8 cellular contexts compared by ENCODE assay signal in the genomic region with DNA sequence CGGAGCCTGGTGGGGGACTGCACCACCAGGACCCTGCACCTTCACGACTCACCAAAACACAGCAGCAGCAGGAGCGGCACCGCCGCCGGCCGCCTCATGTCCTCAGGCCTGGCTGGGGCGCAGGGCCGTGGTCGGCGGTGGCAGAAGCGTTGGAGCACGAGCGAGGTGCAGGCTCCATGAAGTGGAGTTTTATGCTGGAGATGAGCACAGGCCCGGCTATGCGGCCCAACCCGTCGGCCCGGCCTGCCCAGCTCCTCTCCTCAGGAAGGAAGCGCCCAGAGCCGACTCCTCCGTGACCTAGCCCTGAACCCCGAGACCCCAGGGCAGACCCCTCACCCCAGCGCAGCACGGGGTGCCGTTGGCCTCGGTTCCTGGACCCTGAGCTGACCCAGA. TPM values are rescaled to one million over a fixed set of nuclear protein-coding genes. Genes with fewer than 3 reads are reported as not detected.
DNase-seq lines count a peak whose midpoint lies in the region; ATAC-seq, FAIRE-seq and TF ChIP-seq lines count a peak whose summit lies in the region.

A gene (minus strand): TSS at position 162 of the 393 bp plus-strand sequence. CDS start 64 bp downstream, at position 98.

- H2AK5ac ChIP-seq in H9 (ENCODE audit: insufficient read length, low read length) = no peak within 1 kb of the TSS

- no peaks in the 10 kb centered on the region; the same call in 1 of the 2 replicates for H3K4me1 ChIP-seq in H9 (ENCODE audit: insufficient read depth, low read length)
- H3K4me1 ChIP-seq in right cardiac atrium (ENCODE audit: control insufficient read depth, insufficient read depth, low read length) = no peaks in the 10 kb centered on the region
- peaks cover 10 to 18% (median 16%) of the 10 kb centered on the region in 3 donors for H3K4me1 ChIP-seq in skeletal muscle tissue (ENCODE audit: control insufficient read depth in 3 of 3, insufficient read depth in 3 of 3, low read length in 3 of 3)

- no peak within 1 kb of the TSS for H3T11ph ChIP-seq in H9 (ENCODE audit: low read length)

- H2BK120ac ChIP-seq in H9 (ENCODE audit: low read depth, low read length, poor library complexity, severe bottlenecking) = no peak within 1 kb of the TSS

- H3K4me3 ChIP-seq in right cardiac atrium (ENCODE audit: low read length) (peak within 1 kb of the TSS; percentile 75), skeletal muscle tissue (ENCODE audit: low read length in 3 of 3) (peak within 1 kb of the TSS in 2 of 3 donors; percentile 46 to 61)

- H3K79me1 ChIP-seq in H9 (ENCODE audit: insufficient read depth, low read depth, low read length, poor library complexity, severe bottlenecking) = no peaks in the 10 kb centered on the region

- H3K9ac ChIP-seq in H9 (ENCODE audit: extremely low read depth, insufficient read length, low read length) (no peak within 1 kb of the TSS), skeletal muscle tissue (ENCODE audit: low read depth in 1 of 3, low read length in 3 of 3) (peak within 1 kb of the TSS; percentile 20 to 76 (median 70))

- H3K4me2 ChIP-seq in H9 (ENCODE audit: insufficient read depth, insufficient read length, low read length) = peak within 1 kb of the TSS; percentile 13

- H4K5ac ChIP-seq in H9 (ENCODE audit: insufficient read length, low read depth, low read length) = no peak within 1 kb of the TSS

- H4K91ac ChIP-seq in H9 (ENCODE audit: insufficient read length, low read depth, low read length) = no peak within 1 kb of the TSS

- H2BK12ac ChIP-seq in H9 (ENCODE audit: insufficient read length, low read depth, low read length) = no peak within 1 kb of the TSS

- H3K27me3 ChIP-seq in H9 (ENCODE audit: insufficient read depth, low read length) = no peaks in the 10 kb centered on the region
- no peaks in the 10 kb centered on the region for H3K27me3 ChIP-seq in right cardiac atrium (ENCODE audit: control insufficient read depth, insufficient read depth)
- H3K27me3 ChIP-seq in skeletal muscle tissue (ENCODE audit: control insufficient read depth in 3 of 3, insufficient read depth in 3 of 3, low read length in 3 of 3) = peaks cover 3 to 23% (median 8%) of the 10 kb centered on the region in 3 donors

- no peak within 1 kb of the TSS for H2BK15ac ChIP-seq in H9 (ENCODE audit: low read depth, low read length)

- H3K27me3 Mint-ChIP-seq in H9 (ENCODE audit: low read depth) (peaks cover 4% of the 10 kb centered on the region), activated B cell treated with CpG ODN at 0.5 μM for 24 hours (peaks cover 6% of the 10 kb centered on the region)

- peak within 1 kb of the TSS; percentile 63 for H3K18ac ChIP-seq in H9 (ENCODE audit: insufficient read length, low read depth, low read length)

- no peak for FAIRE-seq in GM19239 (lab: Jason Lieb, UNC)

- no peaks in the 10 kb centered on the region for H3K23me2 ChIP-seq in H9 (ENCODE audit: insufficient read length, low read depth, low read length, poor library complexity, severe bottlenecking)

- no peak within 1 kb of the TSS for H2BK20ac ChIP-seq in H9 (ENCODE audit: low read depth, low read length, poor library complexity, severe bottlenecking)

- H3K27ac Mint-ChIP-seq in H9 (peak within 1 kb of the TSS; percentile 40 to 92 (median 89); a peak in 4 of 7 replicates), activated B cell treated with CpG ODN at 0.5 μM for 24 hours (peak within 1 kb of the TSS; percentile 53)

- WGBS in H9 (ENCODE audit: extremely low coverage, insufficient read length, low lambda C conversion rate) = no CpG with 5 or more reads among the region's 27 CpGs
- WGBS in right cardiac atrium = 85% methylated on average over 27 of the region's 27 CpGs

- intact Hi-C loops in activated B cell treated with CpG ODN at 0.5 μM for 24 hours (cut with micrococcal nuclease) (no loop called here), right cardiac atrium (cut with DNase I) (no loop called here)

- POLR2A ChIA-PET in activated B cell treated with CpG ODN at 0.5 μM for 24 hours (lab: Charles Lee) = interaction anchor here (1.1 kb wide), 1 partner anchor 38 kb away, joined by 3 read pairs; a partner anchor contains a TSS

- no peak within 1 kb of the TSS for H4K8ac ChIP-seq in H9 (replicated peaks; ENCODE audit: insufficient read length, low read depth, low read length)

- H3K4me1 Mint-ChIP-seq in H9 (peaks cover 3 to 10% of the 10 kb centered on the region in 2 experiments; a peak in 3 of 4 replicates), activated B cell treated with CpG ODN at 0.5 μM for 24 hours (peaks cover 13% of the 10 kb centered on the region)

- H3K27ac ChIP-seq in H9 (ENCODE audit: insufficient read length, low read depth, low read length) (no peak within 1 kb of the TSS), right cardiac atrium (ENCODE audit: low read length) (peak within 1 kb of the TSS; percentile 14), skeletal muscle tissue (ENCODE audit: low read depth, low read length) (no peak within 1 kb of the TSS)

- H2BK5ac ChIP-seq in H9 (ENCODE audit: insufficient read length, low read length) = no peak within 1 kb of the TSS

- peak within 1 kb of the TSS; percentile 83 for H3K14ac ChIP-seq in H9 (ENCODE audit: insufficient read depth, low read length)

- TF ChIP-seq CTCF in H9 (conservative IDR thresholded peaks at IDR 0.05) (no peak), activated B cell treated with CpG ODN at 0.5 μM for 24 hours (IDR thresholded peaks at IDR 0.05) (no peak)

- H3K4me3 Mint-ChIP-seq in H9 (peak within 1 kb of the TSS; percentile 79 to 89), activated B cell treated with CpG ODN at 0.5 μM for 24 hours (peak within 1 kb of the TSS; percentile 81)

- no peaks in the 10 kb centered on the region for H3K36me3 ChIP-seq in skeletal muscle tissue (ENCODE audit: control insufficient read depth in 3 of 3, insufficient read depth in 3 of 3, low read length in 3 of 3)

- H3K4ac ChIP-seq in H9 (ENCODE audit: low read depth, low read length) = no peak within 1 kb of the TSS

- no peaks in the 10 kb centered on the region for H3K9me3 Mint-ChIP-seq in H9
- no peaks in the 10 kb centered on the region for H3K9me3 Mint-ChIP-seq in activated B cell treated with CpG ODN at 0.5 μM for 24 hours

- no peak within 1 kb of the TSS for H2AFZ ChIP-seq in H9 (ENCODE audit: low read length)

- no peaks in the 10 kb centered on the region for H3K9me3 ChIP-seq in H9 (ENCODE audit: control insufficient read depth, low read depth, low read length)
- no peaks in the 10 kb centered on the region for H3K9me3 ChIP-seq in right cardiac atrium (ENCODE audit: control insufficient read depth, low read length)
- H3K9me3 ChIP-seq in skeletal muscle tissue (ENCODE audit: control insufficient read depth in 3 of 3, low read length in 3 of 3) = no peaks in the 10 kb centered on the region

- DNase-seq in H9 (no peak), activated B cell treated with CpG ODN at 0.5 μM for 24 hours (no peak), right cardiac atrium (peak in 1 of 3 donors; percentile 71), GM19239 (ENCODE audit: insufficient read length, low spot score) (no peak), NCI-H1436 treated with DMSO at 0.1 percent for 48 hours (lab: John Stamatoyannopoulos, UW) (no peak)

- H3K23ac ChIP-seq in H9 (ENCODE audit: insufficient read length, low read depth, low read length) = no peak within 1 kb of the TSS

- CTCF ChIA-PET in activated B cell treated with CpG ODN at 0.5 μM for 24 hours (lab: Charles Lee) = no interaction called here

- no peaks in the 10 kb centered on the region for H4K20me1 ChIP-seq in H9 (ENCODE audit: control insufficient read depth, insufficient read depth, insufficient read length)

- no peak for ATAC-seq in activated B cell treated with CpG ODN at 0.5 μM for 24 hours (ENCODE audit: low read depth)
- no peak for ATAC-seq in right cardiac atrium
- ATAC-seq in HG02981 (IDR thresholded peaks at IDR 0.05; ENCODE audit: unreplicated experiment) = no peak
- no peak for ATAC-seq in HG02938 (IDR thresholded peaks at IDR 0.05; ENCODE audit: unreplicated experiment)

- no peak within 1 kb of the TSS for H3K56ac ChIP-seq in H9 (ENCODE audit: insufficient read length, low read depth, low read length)

- H3K36me3 Mint-ChIP-seq in H9 (ENCODE audit: insufficient read depth in 1 of 3, low read depth in 3 of 3) (no peaks in the 10 kb centered on the region), activated B cell treated with CpG ODN at 0.5 μM for 24 hours (ENCODE audit: low read depth) (no peaks in the 10 kb centered on the region)

- no peaks in the 10 kb centered on the region for H3K79me2 ChIP-seq in H9 (ENCODE audit: insufficient read depth, low read length)

RNA-seq across cellular contexts. Expression of the gene that starts here (rescaled TPM):
- total RNA-seq in H9 (2021) = 3.6 and 5.0 TPM in 2 replicates
- 1.5 and 1.8 TPM in 2 replicates for total RNA-seq in activated B cell treated with CpG ODN at 0.5 μM for 24 hours
- under 1 TPM; 0.32 to 0.64 (median 0.37) TPM for total RNA-seq in right cardiac atrium
- 0.25 TPM for polyA plus RNA-seq in right cardiac atrium
- total RNA-seq in skeletal muscle tissue = not detected
